Comparison of ENCODE assay signal across 12 cellular contexts in genomic region chr1:197799271-197799670, GRCh38. TPM values are rescaled to one million over a fixed set of nuclear protein-coding genes. Genes with fewer than 3 reads are reported as not detected.
DNase-seq lines count a peak whose midpoint lies in the region; ATAC-seq, FAIRE-seq and TF ChIP-seq lines count a peak whose summit lies in the region.
"Had no signal": no experiment of that assay in that cellular context is flagged by ENCODE, and none has a peak within 500 bp of the region (broad histone marks: within the 10 kb centered on the region; RNA-seq: fewer than 3 reads in every experiment).

No MANE protein-coding gene starts in this region.

- H3K9me2 ChIP-seq in SK-N-SH: no peaks in the 10 kb centered on the region

- intact Hi-C loops in upper lobe of right lung (cut with DNase I): no loop called here
- intact Hi-C loops in left colon (cut with DNase I, micrococcal nuclease): no loop called here

- H3K36me3 ChIP-seq in SK-N-SH (replicated peaks in 1 of 2; ENCODE audit: control insufficient read depth in 1 of 2, insufficient read depth in 2 of 2, low read length in 1 of 2): no peaks in the 10 kb centered on the region
- no peaks in the 10 kb centered on the region for H3K36me3 ChIP-seq in upper lobe of right lung

- H3K4me2 ChIP-seq in SK-N-SH: no peak overlapping the region

- no peaks in the 10 kb centered on the region for H3K27me3 ChIP-seq in SK-N-SH (ENCODE audit: insufficient read depth)
- no peaks in the 10 kb centered on the region for H3K27me3 ChIP-seq in upper lobe of right lung

- no peak for TF ChIP-seq RAD21 in SK-N-SH (IDR thresholded peaks at IDR 0.05; ENCODE audit: low read length)

- no peaks in the 10 kb centered on the region for H3K9me3 ChIP-seq in SK-N-SH
- H3K9me3 ChIP-seq in upper lobe of right lung: peaks cover 11% of the 10 kb centered on the region

- CTCF ChIA-PET in SK-N-SH (lab: Yijun Ruan, JAX): no interaction called here

- no peak overlapping the region for H3K4me3 ChIP-seq in SK-N-SH (ENCODE audit: low read depth in 2 of 2, low read length in 1 of 2)
- H3K4me3 ChIP-seq in fibroblast of the aortic adventitia (ENCODE audit: low read depth, low read length): no peak overlapping the region
- no peak overlapping the region for H3K4me3 ChIP-seq in upper lobe of right lung

- ATAC-seq in SK-N-SH treated with all-trans-retinoic acid at 6 μM for 48 hours: peak; percentile 82
- peak; percentile 64 for ATAC-seq in upper lobe of right lung
- no peak for ATAC-seq in left colon
- ATAC-seq in GM18519 (IDR thresholded peaks at IDR 0.05; ENCODE audit: low FRiP score, unreplicated experiment): no peak

- H3F3A ChIP-seq in SK-N-SH (replicated peaks; ENCODE audit: insufficient read depth): no peaks in the 10 kb centered on the region

- TF ChIP-seq CTCF in SK-N-SH (IDR thresholded peaks at IDR 0.05) (no peak), fibroblast of the aortic adventitia (IDR thresholded peaks at IDR 0.05; ENCODE audit: insufficient read depth, low read length) (no peak), upper lobe of right lung (IDR thresholded peaks at IDR 0.05) (no peak), D721Med (IDR thresholded peaks at IDR 0.05; ENCODE audit: insufficient read depth, missing control alignments) (no peak)

- H2AFZ ChIP-seq in SK-N-SH (ENCODE audit: low read depth): no peak overlapping the region

- no peak for TF ChIP-seq EP300 in SK-N-SH (IDR thresholded peaks at IDR 0.05; ENCODE audit: borderline replicate concordance in 1 of 2, low read depth in 1 of 2, low read length in 1 of 2)

- H3K4me1 ChIP-seq in SK-N-SH (ENCODE audit: control insufficient read depth in 1 of 2, insufficient read depth in 2 of 2, low read depth in 1 of 2, low read length in 1 of 2) (no peaks in the 10 kb centered on the region), upper lobe of right lung (no peaks in the 10 kb centered on the region)

- H3K79me2 ChIP-seq in SK-N-SH (ENCODE audit: insufficient read depth): no peaks in the 10 kb centered on the region

- H3K9ac ChIP-seq in SK-N-SH: no peak overlapping the region

- H4K20me1 ChIP-seq in SK-N-SH (ENCODE audit: insufficient read depth): no peaks in the 10 kb centered on the region

- POLR2A ChIA-PET in SK-N-SH (lab: Yijun Ruan, JAX): no interaction called here

- no peak for DNase-seq in SK-N-SH
- peak; percentile 80 for DNase-seq in RPMI7951 (ENCODE audit: low read depth)
- DNase-seq in fibroblast of the aortic adventitia (ENCODE audit: low read depth): peak; percentile 81
- no peak for DNase-seq in upper lobe of right lung
- DNase-seq in left colon: no peak
- no peak for DNase-seq in D721Med (ENCODE audit: insufficient read length, low spot score)
- DNase-seq: activated CD4-positive, alpha-beta T cell treated with anti-CD3 and anti-CD28 coated beads, Interleukin-2, amount 50 U/mL, for 1 hour; AML-193; erythroblast; NCI-H2081 treated with DMSO at 0.1 percent for 48 hours had no signal

- FAIRE-seq in D721Med (lab: Jason Lieb, UNC): no peak

- H3K27ac ChIP-seq in SK-N-SH (ENCODE audit: low read depth in 2 of 2, low read length in 1 of 2) (no peak overlapping the region), upper lobe of right lung (no peak overlapping the region)

TF ChIP-seq in SK-N-SH treated with all-trans-retinoic acid at 6 μM for 48 hours, 23 proteins besides CTCF, POLR2A, EP300 and RAD21 (continues in another document):
- no peak for TF ChIP-seq ESRRG (CRISPR knock-in tag; IDR thresholded peaks at IDR 0.05)
- no peak for TF ChIP-seq RARB (CRISPR knock-in tag; IDR thresholded peaks at IDR 0.05)
- no peak for TF ChIP-seq PPARA (CRISPR knock-in tag; IDR thresholded peaks at IDR 0.05; ENCODE audit: borderline replicate concordance)
- no peak for TF ChIP-seq ZNF565 (CRISPR knock-in tag; conservative IDR thresholded peaks at IDR 0.05; ENCODE audit: low read depth)
- TF ChIP-seq TOX (CRISPR knock-in tag; IDR thresholded peaks at IDR 0.05; ENCODE audit: borderline replicate concordance): no peak
- TF ChIP-seq ZNF70 (CRISPR knock-in tag; IDR thresholded peaks at IDR 0.05): no peak
- no peak for TF ChIP-seq TCF4 (CRISPR knock-in tag; IDR thresholded peaks at IDR 0.05; ENCODE audit: borderline replicate concordance)
- no peak for TF ChIP-seq ZFP3 (CRISPR knock-in tag; IDR thresholded peaks at IDR 0.05)
- TF ChIP-seq GLIS3 (CRISPR knock-in tag; IDR thresholded peaks at IDR 0.05): no peak
- no peak for TF ChIP-seq ZC3H10 (CRISPR knock-in tag; IDR thresholded peaks at IDR 0.05)
- no peak for TF ChIP-seq ISL1 (CRISPR knock-in tag; IDR thresholded peaks at IDR 0.05)
- TF ChIP-seq OSR1 (CRISPR knock-in tag; IDR thresholded peaks at IDR 0.05): no peak
- TF ChIP-seq POU6F1 (CRISPR knock-in tag; IDR thresholded peaks at IDR 0.05; ENCODE audit: borderline replicate concordance, low read depth): no peak
- TF ChIP-seq CSDC2 (CRISPR knock-in tag; IDR thresholded peaks at IDR 0.05): no peak

TF ChIP-seq in SK-N-SH, 30 proteins besides CTCF, POLR2A, EP300 and RAD21 (continues in another document):
- TF ChIP-seq MEF2A (IDR thresholded peaks at IDR 0.05; ENCODE audit: borderline replicate concordance, low read depth) (no peak), FOSL2 (IDR thresholded peaks at IDR 0.05; ENCODE audit: borderline replicate concordance, low read depth) (no peak), JUND (IDR thresholded peaks at IDR 0.05) (no peak), NRF1 (IDR thresholded peaks at IDR 0.05; ENCODE audit: low read depth, low read length) (no peak), POLR2AphosphoS5 (IDR thresholded peaks at IDR 0.05; ENCODE audit: low read depth, low read length) (no peak), MXI1 (IDR thresholded peaks at IDR 0.05; ENCODE audit: low read depth, low read length) (no peak), IRF3 (IDR thresholded peaks at IDR 0.05; ENCODE audit: low read depth, low read length) (no peak), GABPA (IDR thresholded peaks at IDR 0.05; ENCODE audit: low read depth) (no peak), SMC3 (IDR thresholded peaks at IDR 0.05; ENCODE audit: low read depth, low read length) (no peak), RCOR1 (IDR thresholded peaks at IDR 0.05; ENCODE audit: low read length) (no peak), EZH2phosphoT487 (IDR thresholded peaks at IDR 0.05; ENCODE audit: borderline replicate concordance, low read depth) (no peak), USF2 (IDR thresholded peaks at IDR 0.05; ENCODE audit: borderline replicate concordance, low read depth, low read length) (no peak), TCF12 (IDR thresholded peaks at IDR 0.05) (no peak), NFIC (IDR thresholded peaks at IDR 0.05; ENCODE audit: borderline replicate concordance) (no peak), USF1 (IDR thresholded peaks at IDR 0.05; ENCODE audit: borderline replicate concordance, low read depth) (no peak), ELF1 (IDR thresholded peaks at IDR 0.05) (no peak), PBX3 (IDR thresholded peaks at IDR 0.05) (no peak), CHD2 (IDR thresholded peaks at IDR 0.05; ENCODE audit: low read length, partially characterized antibody) (no peak)

RNA-seq across cellular contexts. Expression of gene DENND1B, which starts 24.0 kb away (rescaled TPM):
- 1.4 and 1.6 TPM in 2 replicates for polyA plus RNA-seq in SK-N-SH (2012; rRNA removed)
- polyA plus RNA-seq in SK-N-SH (2012; cell fraction: cytosol; rRNA removed): 1.7 and 1.9 TPM in 2 replicates
- polyA plus RNA-seq in SK-N-SH (2012; cell fraction: nucleus; rRNA removed): 1.7 and 3.3 TPM in 2 replicates
- total RNA-seq in RPMI7951 (2014; rRNA removed; shearing (Covaris generic)): 6.7 and 10.6 TPM in 2 replicates
- total RNA-seq in fibroblast of the aortic adventitia (ENCODE audit: low replicate concordance) (10.1 and 19.5 TPM in 2 replicates), upper lobe of right lung (20.1 TPM), left colon (10 to 100 TPM; 37.2 to 40.0 TPM)

Comparison
In these comparisons a context has a peak if more than half of its experiments do, and no peak if none do; other contexts are left out.
1. ATAC-seq: peak in SK-N-SH treated with all-trans-retinoic acid at 6 μM for 48 hours (single experiment) and upper lobe of right lung (single experiment); none in left colon (single experiment) and GM18519 (single experiment).
2. DNase-seq: peak in RPMI7951 (single experiment) and fibroblast of the aortic adventitia (single experiment); none in SK-N-SH (single experiment), upper lobe of right lung (single experiment), left colon (0 of 2) and D721Med (single experiment).